Comparison of ENCODE assay signal across 8 cellular contexts in the genomic region with DNA sequence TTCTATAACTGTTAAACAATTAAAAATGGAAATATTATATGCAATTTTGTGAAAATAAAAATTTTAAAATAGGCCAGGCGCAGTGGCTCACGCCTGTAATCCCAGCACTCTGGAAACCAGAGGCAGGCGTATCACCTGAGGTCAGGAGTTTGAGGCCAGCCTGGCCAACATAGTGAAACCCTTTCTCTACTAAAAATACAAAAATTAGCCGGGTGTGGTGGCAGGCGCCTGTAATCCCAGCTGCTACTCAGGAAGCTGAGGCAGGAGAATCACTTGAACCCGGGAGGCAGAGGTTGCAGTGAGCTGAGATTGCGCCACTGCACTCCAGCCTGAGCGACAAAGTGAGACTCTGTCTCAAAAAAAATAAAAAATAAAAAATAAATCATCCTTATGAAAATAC. TPM values are rescaled to one million over a fixed set of nuclear protein-coding genes. Genes with fewer than 3 reads are reported as not detected.
DNase-seq lines count a peak whose midpoint lies in the region; ATAC-seq, FAIRE-seq and TF ChIP-seq lines count a peak whose summit lies in the region.
"Not testable (repeated sequence)": the region's sequence is repeated elsewhere in the genome, so short reads cannot be mapped to it uniquely, and the experiment has no call there.

No MANE protein-coding gene starts in this region.

- TF ChIP-seq RAD21 in HepG2 (CRISPR knock-in tag; IDR thresholded peaks at IDR 0.05): not testable (repeated sequence)

- H3K4me3 Mint-ChIP-seq in T-helper 17 cell: peak overlapping the region; percentile 7
- H3K4me3 Mint-ChIP-seq in osteocyte (ENCODE audit: unreplicated experiment): peak overlapping the region; percentile 81

- TF ChIP-seq POLR2A in HepG2 (IDR thresholded peaks at IDR 0.05; ENCODE audit: insufficient read depth in 1 of 2, low read depth in 2 of 2, low read length in 2 of 2); testis (IDR thresholded peaks at IDR 0.05): not testable (repeated sequence)

- not testable (repeated sequence) for TF ChIP-seq EP300 in HepG2 (IDR thresholded peaks at IDR 0.05; ENCODE audit: low read depth in 2 of 2, low read length in 2 of 2); HepG2 (CRISPR knock-in tag; IDR thresholded peaks at IDR 0.05; ENCODE audit: borderline replicate concordance)

- H3K9ac ChIP-seq in HUES64 (ENCODE audit: low read depth, low read length) (peak overlapping the region; percentile 99), HepG2 (ENCODE audit: insufficient read depth, low read depth, low read length) (peak overlapping the region; percentile 97)

- H3K36me3 ChIP-seq in BJ (ENCODE audit: control insufficient read depth, insufficient read depth, low read length); HUES64 (ENCODE audit: insufficient read depth, low read length); ascending aorta; HepG2 (replicated peaks in 1 of 2; ENCODE audit: control insufficient read depth in 1 of 2, insufficient read depth in 2 of 2, low read length in 2 of 2); testis (ENCODE audit: low read depth, missing control alignments): not testable (repeated sequence)

- ATAC-seq in T-helper 17 cell, HepG2: not testable (repeated sequence)

- H3K4me1 ChIP-seq in HUES64 (ENCODE audit: insufficient read depth, low read length): peaks cover 24% of the 10 kb centered on the region
- H3K4me1 ChIP-seq in ascending aorta: peaks cover 0 to 13% of the 10 kb centered on the region in 2 donors
- peaks cover 49% of the 10 kb centered on the region for H3K4me1 ChIP-seq in HepG2 (ENCODE audit: insufficient read depth, low read length)
- H3K4me1 ChIP-seq in testis: not testable (repeated sequence)

- H3K27ac Mint-ChIP-seq in T-helper 17 cell: peak overlapping the region; percentile 98
- peak overlapping the region; percentile 100 for H3K27ac Mint-ChIP-seq in osteocyte (ENCODE audit: unreplicated experiment)

- not testable (repeated sequence) for H3K9me3 Mint-ChIP-seq in osteocyte (ENCODE audit: unreplicated experiment)

- H4K20me1 ChIP-seq in HepG2 (ENCODE audit: insufficient read depth, low read length): peaks cover 11% of the 10 kb centered on the region; the same call in 1 of the 2 replicates

- CTCF ChIA-PET in BJ (lab: Yijun Ruan, JAX): interaction anchor here (1.1 kb wide), 2 partner anchors 14 to 61 kb away, joined by 3 to 4 read pairs; no protein-coding TSS in a partner anchor
- CTCF ChIA-PET in HepG2 (lab: Yijun Ruan, JAX; ENCODE audit: low intra/inter-chr PET ratio, low total read pairs): not testable (repeated sequence)

- peak overlapping the region; percentile 81 for H3K4me3 ChIP-seq in BJ (ENCODE audit: low read depth, low read length)
- not testable (repeated sequence) for H3K4me3 ChIP-seq in HUES64 (ENCODE audit: low read length)
- peak overlapping the region; percentile 67 to 76 for H3K4me3 ChIP-seq in ascending aorta
- H3K4me3 ChIP-seq in HepG2 (replicated peaks in 1 of 3; ENCODE audit: insufficient read depth in 1 of 3, low read depth in 2 of 3, low read length in 3 of 3): peak overlapping the region in 2 of 3 experiments; percentile 52 to 73; a peak in 3 of 6 replicates
- peak overlapping the region; percentile 84 to 91 for H3K4me3 ChIP-seq in testis

- DNase-seq in BJ (ENCODE audit: low read depth); T-helper 17 cell; ascending aorta (ENCODE audit: low spot score in 2 of 2); epithelial cell of prostate (ENCODE audit: low read depth, low spot score); osteocyte (ENCODE audit: extremely low spot score, unreplicated experiment); testis: not testable (repeated sequence)
- peak; percentile 22 for DNase-seq in HepG2 (ENCODE audit: low spot score)

- not testable (repeated sequence) for H3K9me3 ChIP-seq in HUES64 (ENCODE audit: insufficient read depth, low read depth, low read length); T-helper 17 cell (ENCODE audit: control insufficient read depth, low read length, poor library complexity, severe bottlenecking); ascending aorta; HepG2 (ENCODE audit: low read length); testis

- TF ChIP-seq CTCF in BJ (IDR thresholded peaks at IDR 0.05; ENCODE audit: insufficient read depth, low read depth, low read length); HepG2 (CRISPR knock-in tag; IDR thresholded peaks at IDR 0.05); osteocyte (IDR thresholded peaks at IDR 0.05); testis (IDR thresholded peaks at IDR 0.05): not testable (repeated sequence)
- peak in 1 of 3 experiments; percentile 1 for TF ChIP-seq CTCF in ascending aorta (IDR thresholded peaks at IDR 0.05)

- in situ Hi-C loops in HepG2 (cut with HindIII; ENCODE audit: extremely low pct_ligation_motif_present, low pct_unique_long_range_greater_than_20kb): not testable (repeated sequence)

- not testable (repeated sequence) for H2AFZ ChIP-seq in HepG2 (ENCODE audit: low read length)

- not testable (repeated sequence) for H3K36me3 Mint-ChIP-seq in T-helper 17 cell (ENCODE audit: low read depth); osteocyte (ENCODE audit: unreplicated experiment)

- POLR2A ChIA-PET in BJ (lab: Charles Lee): not testable (repeated sequence)
- POLR2A ChIA-PET in HepG2 (lab: Yijun Ruan, JAX): interaction anchor here (0.9 to 10.1 kb wide), 7 partner anchors 16 to 210 kb away, joined by 3 to 163 read pairs (median 17); a partner anchor contains a TSS

- H3K4me2 ChIP-seq in HepG2 (ENCODE audit: low read depth, low read length): peak overlapping the region; percentile 97

- 91% methylated on average over 7 of the region's 8 CpGs for WGBS in HUES64
- WGBS in HepG2 (ENCODE audit: low lambda C conversion rate): 18% methylated on average over 8 of the region's 8 CpGs
- 26 to 36% methylated on average over 8 of the region's 8 CpGs for WGBS in testis, 2 donors

- H3K4me1 Mint-ChIP-seq in T-helper 17 cell (peaks cover 28% of the 10 kb centered on the region), osteocyte (ENCODE audit: unreplicated experiment) (peaks cover 45% of the 10 kb centered on the region)

- FAIRE-seq in HepG2 (lab: Jason Lieb, UNC): not testable (repeated sequence)

- peaks cover 27% of the 10 kb centered on the region for H3K79me2 ChIP-seq in HepG2 (ENCODE audit: insufficient read depth, low read length)

- not testable (repeated sequence) for H3K27me3 ChIP-seq in BJ (ENCODE audit: control insufficient read depth, insufficient read depth, low read length); HUES64 (ENCODE audit: insufficient read depth, low read length); ascending aorta; HepG2 (ENCODE audit: control insufficient read depth in 1 of 2, insufficient read depth in 2 of 2, low read length in 2 of 2); testis

- not testable (repeated sequence) for H3K27ac ChIP-seq in HUES64 (ENCODE audit: low read depth, low read length)
- H3K27ac ChIP-seq in ascending aorta (peak overlapping the region; percentile 98 to 99), epithelial cell of prostate (peak overlapping the region; percentile 99), HepG2 (ENCODE audit: extremely low read length, insufficient read depth, low read length) (peak overlapping the region; percentile 100), testis (peak overlapping the region; percentile 98 to 99)

- BruUV-seq in HepG2 (replicated peaks; lab: Mats Ljungman, UMichigan): not testable (repeated sequence)

- intact Hi-C loops in ascending aorta (cut with DNase I) (loop anchor here (10.0 kb wide), 3 partner anchors 212 to 788 kb away; a partner anchor contains a TSS), HepG2 (cut with micrococcal nuclease; ENCODE audit: unreplicated experiment) (loop anchor here (1.0 to 10.0 kb wide), 3 partner anchors 16 to 378 kb away; a partner anchor contains a TSS)
- intact Hi-C loops in testis (cut with DNase I; ENCODE audit: low total_unique reads): not testable (repeated sequence)

- H3K27me3 Mint-ChIP-seq in T-helper 17 cell; osteocyte (ENCODE audit: unreplicated experiment): not testable (repeated sequence)

RNA-seq across cellular contexts. Expression of a gene that starts 2.2 kb away (rescaled TPM):
- 12.1 and 25.7 TPM in 2 replicates for polyA plus RNA-seq in BJ (2011; rRNA removed)
- polyA minus RNA-seq in BJ (2011; rRNA and poly(A)+ RNA removed): 3.3 and 3.5 TPM in 2 replicates
- 27.5 TPM for polyA plus RNA-seq in HUES64 (2013, experiment 1 of 2)
- 27.3 TPM for polyA plus RNA-seq in HUES64 (2013, experiment 2 of 2)
- 10 to 100 TPM; 24.4 to 24.8 TPM for total RNA-seq in T-helper 17 cell
- 8.2 TPM for total RNA-seq in ascending aorta
- 95.8 and 110 TPM in 2 replicates for total RNA-seq in HepG2 (2016; rRNA removed; fragmentation: Illumina TruSeq; extraction: Trizol)
- total RNA-seq in HepG2 (2016; cell fraction: cytosol; rRNA removed; fragmentation: Illumina TruSeq; extraction: Trizol; ENCODE audit: low read depth): 122 and 124 TPM in 2 replicates
- total RNA-seq in HepG2 (2016; cell fraction: insoluble cytoplasmic fraction; rRNA removed; fragmentation: Illumina TruSeq; extraction: Trizol): 90.4 and 108 TPM in 2 replicates
- total RNA-seq in HepG2 (2016; cell fraction: membrane; rRNA removed; fragmentation: Illumina TruSeq; extraction: Trizol): 155 and 158 TPM in 2 replicates
- total RNA-seq in HepG2 (2016; cell fraction: nucleus; rRNA removed; fragmentation: Illumina TruSeq; extraction: Trizol): 33.7 and 46.6 TPM in 2 replicates
- polyA plus RNA-seq in HepG2 (2011; rRNA removed): 24.3 and 34.4 TPM in 2 replicates
- 18.9 and 30.5 TPM in 2 replicates for polyA plus RNA-seq in HepG2 (2011; cell fraction: cytosol; rRNA removed)
- polyA plus RNA-seq in HepG2 (2011; cell fraction: nucleus; rRNA removed): 16.5 and 23.4 TPM in 2 replicates
- polyA plus RNA-seq in HepG2 (2012): 51.2 and 83.5 TPM in 2 replicates
- 262 and 273 TPM in 2 replicates for polyA plus RNA-seq in HepG2 (2016; cell fraction: cytosol; fragmentation: Illumina TruSeq; extraction: Trizol; ENCODE audit: low read depth)
- 173 and 179 TPM in 2 replicates for polyA plus RNA-seq in HepG2 (2016; cell fraction: insoluble cytoplasmic fraction; fragmentation: Illumina TruSeq; extraction: Trizol; ENCODE audit: low read depth)
- 249 and 251 TPM in 2 replicates for polyA plus RNA-seq in HepG2 (2016; cell fraction: membrane; fragmentation: Illumina TruSeq; extraction: Trizol; ENCODE audit: low read depth)
- polyA plus RNA-seq in HepG2 (2016; cell fraction: nucleus; fragmentation: Illumina TruSeq; extraction: Trizol; ENCODE audit: insufficient read depth, low read depth): 103 and 109 TPM in 2 replicates
- polyA minus RNA-seq in HepG2 (2011; rRNA and poly(A)+ RNA removed; ENCODE audit: low replicate concordance): 5.2 and 10.0 TPM in 2 replicates
- 8.2 and 13.3 TPM in 2 replicates for polyA minus RNA-seq in HepG2 (2011; cell fraction: cytosol; rRNA and poly(A)+ RNA removed)
- polyA minus RNA-seq in HepG2 (2011; cell fraction: nucleus; rRNA and poly(A)+ RNA removed): 49.2 and 55.6 TPM in 2 replicates
- total RNA-seq in osteocyte: 27.4 and 27.6 TPM in 2 replicates
- total RNA-seq in testis: 10 to 100 TPM; 41.6 to 60.6 TPM
- polyA plus RNA-seq in testis (ENCODE audit: insufficient read depth, low read depth, low replicate concordance): 52.3 TPM

RNA-seq across cellular contexts. Expression of a gene that starts 31.1 kb away (rescaled TPM):
- polyA plus RNA-seq in BJ (2011; rRNA removed) (72.8 and 156 TPM in 2 replicates), HepG2 (2011; rRNA removed) (87.9 and 101 TPM in 2 replicates), testis (ENCODE audit: insufficient read depth, low read depth, low replicate concordance) (303 TPM)
- polyA minus RNA-seq in BJ (2011; rRNA and poly(A)+ RNA removed): 146 and 152 TPM in 2 replicates
- 474 TPM for polyA plus RNA-seq in HUES64 (2013, experiment 1 of 2)
- polyA plus RNA-seq in HUES64 (2013, experiment 2 of 2): 461 TPM
- total RNA-seq in T-helper 17 cell (100 to 1,000 TPM; 440 to 563 TPM), ascending aorta (128 TPM), HepG2 (2016; rRNA removed; fragmentation: Illumina TruSeq; extraction: Trizol) (508 and 657 TPM in 2 replicates), osteocyte (292 and 299 TPM in 2 replicates), testis (100 to 1,000 TPM; 378 to 467 TPM)
- total RNA-seq in HepG2 (2016; cell fraction: cytosol; rRNA removed; fragmentation: Illumina TruSeq; extraction: Trizol; ENCODE audit: low read depth): 36.7 and 41.2 TPM in 2 replicates
- 513 and 625 TPM in 2 replicates for total RNA-seq in HepG2 (2016; cell fraction: insoluble cytoplasmic fraction; rRNA removed; fragmentation: Illumina TruSeq; extraction: Trizol)
- total RNA-seq in HepG2 (2016; cell fraction: membrane; rRNA removed; fragmentation: Illumina TruSeq; extraction: Trizol): 92.2 and 116 TPM in 2 replicates
- total RNA-seq in HepG2 (2016; cell fraction: nucleus; rRNA removed; fragmentation: Illumina TruSeq; extraction: Trizol): 356 and 374 TPM in 2 replicates
- polyA plus RNA-seq in HepG2 (2011; cell fraction: cytosol; rRNA removed): 51.0 and 69.9 TPM in 2 replicates
- polyA plus RNA-seq in HepG2 (2011; cell fraction: nucleus; rRNA removed): 74.8 and 100.0 TPM in 2 replicates
- 171 and 263 TPM in 2 replicates for polyA plus RNA-seq in HepG2 (2012)
- 19.0 and 23.4 TPM in 2 replicates for polyA plus RNA-seq in HepG2 (2016; cell fraction: cytosol; fragmentation: Illumina TruSeq; extraction: Trizol; ENCODE audit: low read depth)
- polyA plus RNA-seq in HepG2 (2016; cell fraction: insoluble cytoplasmic fraction; fragmentation: Illumina TruSeq; extraction: Trizol; ENCODE audit: low read depth): 629 and 634 TPM in 2 replicates
- 53.4 and 62.4 TPM in 2 replicates for polyA plus RNA-seq in HepG2 (2016; cell fraction: membrane; fragmentation: Illumina TruSeq; extraction: Trizol; ENCODE audit: low read depth)
- 455 and 473 TPM in 2 replicates for polyA plus RNA-seq in HepG2 (2016; cell fraction: nucleus; fragmentation: Illumina TruSeq; extraction: Trizol; ENCODE audit: insufficient read depth, low read depth)
- polyA minus RNA-seq in HepG2 (2011; rRNA and poly(A)+ RNA removed; ENCODE audit: low replicate concordance): 81.5 and 284 TPM in 2 replicates
- 160 and 172 TPM in 2 replicates for polyA minus RNA-seq in HepG2 (2011; cell fraction: cytosol; rRNA and poly(A)+ RNA removed)
- 231 and 261 TPM in 2 replicates for polyA minus RNA-seq in HepG2 (2011; cell fraction: nucleus; rRNA and poly(A)+ RNA removed)
